Comparison of ENCODE assay signal across 1 cellular context in the genomic region with DNA sequence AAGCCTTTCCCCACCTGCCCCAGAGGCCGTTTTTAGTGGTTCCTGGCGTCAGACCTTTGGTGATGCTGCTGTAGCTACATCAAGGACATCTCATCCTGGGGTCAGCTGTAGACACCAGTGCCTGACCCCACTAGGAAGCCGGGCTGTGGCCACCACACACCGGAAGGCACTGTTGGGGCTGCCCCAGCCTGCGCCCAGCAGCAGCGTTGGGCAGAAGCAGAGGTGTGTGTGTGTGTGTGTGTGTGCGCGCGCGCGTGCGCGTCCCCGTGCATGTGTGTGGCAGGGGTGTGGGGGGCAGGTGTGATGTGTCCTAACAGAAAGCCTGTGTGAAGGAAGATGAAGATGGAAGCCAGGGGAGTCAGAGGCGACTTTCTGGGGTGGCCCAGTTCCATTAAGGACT.
TF ChIP-seq lines count a peak whose summit lies in the region.

No MANE protein-coding gene starts in this region.

TF ChIP-seq in IMR-90, 13 proteins besides CTCF, POLR2A, EP300 and RAD21 (continued from another document):
- TF ChIP-seq, protein P1, sequence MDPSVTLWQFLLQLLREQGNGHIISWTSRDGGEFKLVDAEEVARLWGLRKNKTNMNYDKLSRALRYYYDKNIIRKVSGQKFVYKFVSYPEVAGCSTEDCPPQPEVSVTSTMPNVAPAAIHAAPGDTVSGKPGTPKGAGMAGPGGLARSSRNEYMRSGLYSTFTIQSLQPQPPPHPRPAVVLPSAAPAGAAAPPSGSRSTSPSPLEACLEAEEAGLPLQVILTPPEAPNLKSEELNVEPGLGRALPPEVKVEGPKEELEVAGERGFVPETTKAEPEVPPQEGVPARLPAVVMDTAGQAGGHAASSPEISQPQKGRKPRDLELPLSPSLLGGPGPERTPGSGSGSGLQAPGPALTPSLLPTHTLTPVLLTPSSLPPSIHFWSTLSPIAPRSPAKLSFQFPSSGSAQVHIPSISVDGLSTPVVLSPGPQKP (IDR thresholded peaks at IDR 0.05; ENCODE audit: borderline replicate concordance, low read depth, low read length), result no peak
